In genomic region chr5:180811012-180811622, GRCh38 we compare ENCODE assay signal across 2 cellular contexts.
A peak's percentile ranks its signal among the peaks of the same experiment; 100 is the strongest.
TF ChIP-seq lines count a peak whose summit lies in the region.

No MANE protein-coding gene starts in this region.

TF ChIP-seq in HEK293, 187 proteins besides CTCF, POLR2A, EP300 and RAD21:
- TF ChIP-seq GFI1B (tag by site-specific recombination; IDR thresholded peaks at IDR 0.05): no peak
- TF ChIP-seq GLI2 (tag by site-specific recombination; IDR thresholded peaks at IDR 0.05; ENCODE audit: borderline replicate concordance, low read depth): no peak
- TF ChIP-seq REST (tag by site-specific recombination; IDR thresholded peaks at IDR 0.05): no peak
- TF ChIP-seq FEZF1 (tag by site-specific recombination; IDR thresholded peaks at IDR 0.05): no peak
- TF ChIP-seq ZNF292 (tag by site-specific recombination; IDR thresholded peaks at IDR 0.05; ENCODE audit: borderline replicate concordance, low read depth): no peak
- 0 out of 2 replicates have a peak, but pooled peaks have one; percentile 23 for TF ChIP-seq IKZF3 (tag by site-specific recombination; IDR thresholded peaks at IDR 0.05)
TF ChIP-seq in HEK293: peak in this region for 1.

TF ChIP-seq in GM12878, 131 proteins besides CTCF, POLR2A, EP300 and RAD21:
- TF ChIP-seq RCOR1 (conservative IDR thresholded peaks at IDR 0.05; ENCODE audit: low read depth, low read length): 0 out of 2 replicates have a peak, but pooled peaks have one; percentile 4
- peak; percentile 17 for TF ChIP-seq SP1 (IDR thresholded peaks at IDR 0.05; ENCODE audit: low read depth, low read length)
- 0 out of 2 replicates have a peak, but pooled peaks have one; percentile 7 for TF ChIP-seq ZNF687 (IDR thresholded peaks at IDR 0.05)
- peak; percentile 70 for TF ChIP-seq YY1 (IDR thresholded peaks at IDR 0.05; ENCODE audit: low read depth, low read length)
- peak; percentile 28 to 31; a peak in 1 of 4 replicates for TF ChIP-seq IKZF2 (IDR thresholded peaks at IDR 0.05)
- TF ChIP-seq FOXK2 (IDR thresholded peaks at IDR 0.05): no peak
- TF ChIP-seq IKZF1 (conservative IDR thresholded peaks at IDR 0.05): peak; percentile 31; the same call in 1 of the 2 replicates
- peak; percentile 55; the same call in 1 of the 2 replicates for TF ChIP-seq EED (IDR thresholded peaks at IDR 0.05; ENCODE audit: low read depth)
- TF ChIP-seq ZBTB40 (IDR thresholded peaks at IDR 0.05; ENCODE audit: borderline replicate concordance): 0 out of 2 replicates have a peak, but pooled peaks have one; percentile 45
- TF ChIP-seq ZNF274 (IDR thresholded peaks at IDR 0.05; ENCODE audit: insufficient read depth, insufficient read length): no peak
- peak; percentile 87; the same call in 1 of the 2 replicates for TF ChIP-seq MLLT1 (IDR thresholded peaks at IDR 0.05)
